22 cellular contexts compared by ENCODE assay signal in the genomic region with DNA sequence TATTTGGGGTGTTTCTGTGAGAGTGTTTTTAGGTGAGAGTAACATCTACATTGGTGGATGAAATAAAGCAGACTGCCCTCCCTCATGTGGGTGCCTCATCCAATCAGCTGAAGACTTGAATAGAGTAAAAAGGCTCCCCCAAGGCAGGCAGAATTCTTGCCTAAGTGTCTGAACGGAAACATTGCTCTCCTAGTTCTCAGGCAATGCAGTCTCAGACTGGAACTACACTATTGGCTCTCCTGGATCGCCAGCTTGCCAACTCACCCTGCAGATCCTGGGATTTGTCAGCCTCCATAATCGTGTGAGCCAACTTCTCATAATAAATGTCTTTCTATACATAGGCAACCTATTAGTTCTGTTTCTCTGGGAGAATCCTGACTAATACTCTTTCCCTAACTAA.
"Had no signal": no experiment of that assay in that cellular context is flagged by ENCODE, and none has a peak within 500 bp of the region (broad histone marks: within the 10 kb centered on the region; RNA-seq: fewer than 3 reads in every experiment).

No MANE protein-coding gene starts in this region.

- H3K27ac ChIP-seq: dorsolateral prefrontal cortex, epithelial cell of prostate, left ventricle myocardium inferior, neural progenitor cell, ovary, psoas muscle, testis had no signal

- H3K4me3 ChIP-seq: dorsolateral prefrontal cortex, left ventricle myocardium inferior, mucosa of descending colon, neural progenitor cell, ovary, psoas muscle, stomach, testis had no signal

- H3K4me2 ChIP-seq: neural progenitor cell had no signal

- ATAC-seq: activated naive CD4-positive, alpha-beta T cell treated with anti-CD3 and anti-CD28 coated beads, Interleukin-2, amount 50 U/mL, for 72 hours; mucosa of descending colon; naive thymus-derived CD4-positive, alpha-beta T cell; psoas muscle; sciatic nerve; stimulated activated effector memory CD8-positive, alpha-beta T cell treated with anti-CD3 and anti-CD28 coated beads, Interleukin-12 subunit alpha, Interleukin-12 subunit beta, amount 100 ng/mL, for 72 hours had no signal

- H3K9me3 ChIP-seq: left ventricle myocardium inferior, mucosa of descending colon, ovary, psoas muscle, stomach, testis had no signal

- DNase-seq: activated CD4-positive, alpha-beta T cell treated with anti-CD3 and anti-CD28 coated beads, Interleukin-2, amount 50 U/mL, for 1 hour; activated CD4-positive, CD25-positive, alpha-beta regulatory T cell treated with anti-CD3 and anti-CD28 coated beads, Interleukin-2, amount 50 U/mL, for 72 hours; activated CD8-positive, alpha-beta memory T cell treated with anti-CD3 and anti-CD28 coated beads for 24 hours; activated CD8-positive, alpha-beta memory T cell treated with anti-CD3 and anti-CD28 coated beads, Interleukin-2, amount 50 U/mL, for 48 hours; activated gamma-delta T cell; foreskin melanocyte; head of caudate nucleus; left ventricle myocardium inferior; mucosa of descending colon; naive thymus-derived CD4-positive, alpha-beta T cell; ovary; psoas muscle; stimulated activated CD4-positive, alpha-beta T cell treated with anti-CD3 and anti-CD28 coated beads, Interleukin-4, amount 100 ng/mL, for 24 hours; stomach; T-helper 1 cell; testis had no signal

- H3K27me3 ChIP-seq: dorsolateral prefrontal cortex, ovary, stomach, testis had no signal

- H2AFZ ChIP-seq: neural progenitor cell had no signal

- H3K9ac ChIP-seq: neural progenitor cell had no signal

- H3K36me3 ChIP-seq: left ventricle myocardium inferior, neural progenitor cell, ovary, stomach had no signal
